In the genomic region with DNA sequence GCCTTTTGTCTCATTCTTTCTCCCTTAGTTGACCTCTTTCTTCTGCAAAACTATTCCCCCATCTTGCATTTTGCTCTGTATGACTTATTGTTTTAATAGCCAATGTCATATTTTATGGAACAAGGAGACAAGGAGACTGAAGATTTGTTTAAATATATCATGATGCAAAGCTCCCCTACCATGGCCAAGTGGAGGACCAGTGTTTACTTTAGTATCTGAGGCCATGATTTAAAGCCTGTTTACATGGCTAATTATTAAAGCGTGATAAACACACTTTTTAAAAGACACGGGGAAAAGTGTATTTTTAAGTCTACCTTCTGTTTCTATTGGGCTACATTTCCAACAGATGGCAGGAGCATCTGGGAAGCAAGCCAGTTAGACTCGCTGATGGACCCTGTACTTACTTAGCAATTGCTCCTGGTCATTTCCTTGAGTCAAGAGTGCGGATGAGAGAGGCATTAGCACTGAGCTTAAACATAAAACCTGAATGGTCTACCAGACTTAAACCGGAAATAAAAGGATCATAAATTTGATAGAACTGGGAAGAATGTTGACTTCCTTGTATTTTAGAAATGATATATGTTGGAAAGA, we compare ENCODE assay signal across 22 cellular contexts.
A peak's percentile ranks its signal among the peaks of the same experiment; 100 is the strongest.
DNase-seq lines count a peak whose midpoint lies in the region; ATAC-seq and TF ChIP-seq lines count a peak whose summit lies in the region.
"Had no signal": no experiment of that assay in that cellular context is flagged by ENCODE, and none has a peak within 500 bp of the region (broad histone marks: within the 10 kb centered on the region; RNA-seq: fewer than 3 reads in every experiment).

No MANE protein-coding gene starts in this region.

- no peaks in the 10 kb centered on the region for H3K36me3 ChIP-seq in endocrine pancreas (ENCODE audit: control insufficient read depth, insufficient read depth, low read length)
- H3K36me3 ChIP-seq in SK-N-SH (replicated peaks in 1 of 2; ENCODE audit: control insufficient read depth in 1 of 2, insufficient read depth in 2 of 2, low read length in 1 of 2), result no peaks in the 10 kb centered on the region
- H3K36me3 ChIP-seq: BLaER1, breast epithelium, gastrocnemius medialis, left ventricle myocardium inferior, right atrium auricular region, SJSA1, tibial artery had no signal

- TF ChIP-seq CTCF in SK-N-SH (IDR thresholded peaks at IDR 0.05), result no peak

- peak; percentile 45 for DNase-seq in NCI-H2171 treated with DMSO at 0.1 percent for 48 hours (lab: John Stamatoyannopoulos, UW)
- no peak for DNase-seq in NCI-H2171 (lab: John Stamatoyannopoulos, UW)
- peak; percentile 98 for DNase-seq in NCI-H69 (lab: John Stamatoyannopoulos, UW)
- no peak for DNase-seq in AG08396 (ENCODE audit: low spot score)
- no peak for DNase-seq in SK-N-SH
- no peak for DNase-seq in Right ventricle myocardium superior
- DNase-seq: dermis blood vessel endothelial cell; erythroblast; gastrocnemius medialis; GOT3; left ventricle myocardium inferior; NCI-H345; stimulated activated naive CD4-positive, alpha-beta T cell; tibial artery had no signal

- H3K4me3 ChIP-seq in endocrine pancreas (ENCODE audit: control insufficient read depth, insufficient read depth, low read length), result peak overlapping the region; percentile 58
- no peak overlapping the region for H3K4me3 ChIP-seq in SK-N-SH (ENCODE audit: low read depth in 2 of 2, low read length in 1 of 2)
- H3K4me3 ChIP-seq: BLaER1, breast epithelium, gastrocnemius medialis, K562, left ventricle myocardium inferior, right atrium auricular region, SJSA1, tibial artery had no signal

- TF ChIP-seq EP300 in SK-N-SH (IDR thresholded peaks at IDR 0.05; ENCODE audit: borderline replicate concordance in 1 of 2, low read depth in 1 of 2, low read length in 1 of 2), result no peak

- no peak overlapping the region for H2AFZ ChIP-seq in SK-N-SH (ENCODE audit: low read depth)

- no peaks in the 10 kb centered on the region for H3K9me2 ChIP-seq in SK-N-SH

- H3K9ac ChIP-seq in endocrine pancreas (ENCODE audit: control insufficient read depth, insufficient read depth, low read length) (no peak overlapping the region), SK-N-SH (no peak overlapping the region)
- H3K9ac ChIP-seq: BLaER1 had no signal

- no peaks in the 10 kb centered on the region for H4K20me1 ChIP-seq in SK-N-SH (ENCODE audit: insufficient read depth)
- H4K20me1 ChIP-seq: BLaER1 had no signal

- no peak for ATAC-seq in HG02973 (IDR thresholded peaks at IDR 0.05; ENCODE audit: unreplicated experiment)
- ATAC-seq in Right ventricle myocardium superior (ENCODE audit: poor library complexity), result no peak
- ATAC-seq: activated CD4-positive, CD25-positive, alpha-beta regulatory T cell treated with anti-CD3 and anti-CD28 coated beads, Interleukin-2, amount 50 U/mL, for 24 hours; gastrocnemius medialis; K562 had no signal

- intact Hi-C loops in Right ventricle myocardium superior (cut with DNase I), result no loop called here

- H3K79me2 ChIP-seq in SK-N-SH (ENCODE audit: insufficient read depth), result no peaks in the 10 kb centered on the region

- H3F3A ChIP-seq in SK-N-SH (replicated peaks; ENCODE audit: insufficient read depth), result no peaks in the 10 kb centered on the region

- POLR2A ChIA-PET in SK-N-SH (lab: Yijun Ruan, JAX), result no interaction called here

- H3K27me3 ChIP-seq in endocrine pancreas (ENCODE audit: control insufficient read depth, insufficient read depth, low read length) (no peaks in the 10 kb centered on the region), SK-N-SH (ENCODE audit: insufficient read depth) (no peaks in the 10 kb centered on the region)
- H3K27me3 ChIP-seq: BLaER1, breast epithelium, gastrocnemius medialis, right atrium auricular region, SJSA1, tibial artery had no signal

- no peak overlapping the region; a peak in 1 of 4 replicates for H3K27ac ChIP-seq in SK-N-SH (ENCODE audit: low read depth in 2 of 2, low read length in 1 of 2)
- H3K27ac ChIP-seq: BLaER1, breast epithelium, gastrocnemius medialis, left ventricle myocardium inferior, right atrium auricular region, SJSA1, tibial artery had no signal

- H3K4me2 ChIP-seq in SK-N-SH, result no peak overlapping the region
- H3K4me2 ChIP-seq: BLaER1 had no signal

- H3K9me3 ChIP-seq in endocrine pancreas (ENCODE audit: control insufficient read depth, low read length), result no peaks in the 10 kb centered on the region
- no peaks in the 10 kb centered on the region for H3K9me3 ChIP-seq in SK-N-SH
- H3K9me3 ChIP-seq: BLaER1, breast epithelium, gastrocnemius medialis, left ventricle myocardium inferior, right atrium auricular region, tibial artery had no signal

- H3K4me1 ChIP-seq in endocrine pancreas (ENCODE audit: control insufficient read depth, insufficient read depth, low read length) (peaks cover 6% of the 10 kb centered on the region), SK-N-SH (ENCODE audit: control insufficient read depth in 1 of 2, insufficient read depth in 2 of 2, low read depth in 1 of 2, low read length in 1 of 2) (no peaks in the 10 kb centered on the region)
- H3K4me1 ChIP-seq: BLaER1, breast epithelium, gastrocnemius medialis, left ventricle myocardium inferior, right atrium auricular region, SJSA1, tibial artery had no signal

- TF ChIP-seq RAD21 in SK-N-SH (IDR thresholded peaks at IDR 0.05; ENCODE audit: low read length), result no peak

- CTCF ChIA-PET in SK-N-SH (lab: Yijun Ruan, JAX), result no interaction called here

- WGBS in SK-N-SH (ENCODE audit: low lambda C conversion rate), result 35% methylated on average over 5 of the region's 5 CpGs

TF ChIP-seq in SK-N-SH, 30 proteins besides CTCF, POLR2A, EP300 and RAD21:
- TF ChIP-seq TCF12 (IDR thresholded peaks at IDR 0.05) (no peak), MAX (IDR thresholded peaks at IDR 0.05; ENCODE audit: low read depth) (no peak), MEF2A (IDR thresholded peaks at IDR 0.05; ENCODE audit: borderline replicate concordance, low read depth) (no peak), MXI1 (IDR thresholded peaks at IDR 0.05; ENCODE audit: low read depth, low read length) (no peak), FOXJ3 (CRISPR knock-in tag; IDR thresholded peaks at IDR 0.05) (no peak), ZBTB33 (IDR thresholded peaks at IDR 0.05; ENCODE audit: borderline replicate concordance, low read depth) (no peak)
- TF ChIP-seq, protein P1, sequence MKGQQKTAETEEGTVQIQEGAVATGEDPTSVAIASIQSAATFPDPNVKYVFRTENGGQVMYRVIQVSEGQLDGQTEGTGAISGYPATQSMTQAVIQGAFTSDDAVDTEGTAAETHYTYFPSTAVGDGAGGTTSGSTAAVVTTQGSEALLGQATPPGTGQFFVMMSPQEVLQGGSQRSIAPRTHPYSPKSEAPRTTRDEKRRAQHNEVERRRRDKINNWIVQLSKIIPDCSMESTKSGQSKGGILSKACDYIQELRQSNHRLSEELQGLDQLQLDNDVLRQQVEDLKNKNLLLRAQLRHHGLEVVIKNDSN (IDR thresholded peaks at IDR 0.05; ENCODE audit: borderline replicate concordance, low read depth), result no peak

Comparison
In these comparisons a context has a peak if more than half of its experiments do, and no peak if none do; other contexts are left out.
1. DNase-seq: peak in NCI-H2171 treated with DMSO at 0.1 percent for 48 hours (single experiment) and NCI-H69 (single experiment); none in NCI-H2171 (single experiment), AG08396 (single experiment), SK-N-SH (single experiment) and Right ventricle myocardium superior (single experiment).